ENCODE assay signal across 23 cellular contexts in genomic region chr4:30875659-30876269, GRCh38.
DNase-seq lines count a peak whose midpoint lies in the region; ATAC-seq and TF ChIP-seq lines count a peak whose summit lies in the region.
"Had no signal": no experiment of that assay in that cellular context is flagged by ENCODE, and none has a peak within 500 bp of the region (broad histone marks: within the 10 kb centered on the region; RNA-seq: fewer than 3 reads in every experiment).

No MANE protein-coding gene starts in this region.

- H3K9me3 ChIP-seq in mammary epithelial cell (replicated peaks; ENCODE audit: insufficient read depth, low read length) (no peaks in the 10 kb centered on the region), gastroesophageal sphincter (no peaks in the 10 kb centered on the region), subcutaneous abdominal adipose tissue (ENCODE audit: control insufficient read depth in 5 of 5, low read length in 5 of 5) (no peaks in the 10 kb centered on the region)
- H3K9me3 ChIP-seq: ascending aorta, prostate gland, testis, vagina had no signal

- no peak overlapping the region for H2AFZ ChIP-seq in mammary epithelial cell (ENCODE audit: low read depth, low read length)

- no peak for TF ChIP-seq POLR2A in gastroesophageal sphincter (IDR thresholded peaks at IDR 0.05)

- H3K9ac ChIP-seq in mammary epithelial cell (ENCODE audit: insufficient read depth, low read length) (no peak overlapping the region), subcutaneous abdominal adipose tissue (ENCODE audit: low read length in 5 of 5) (no peak overlapping the region)
- H3K9ac ChIP-seq: KMS-11 had no signal

- no TSS peak for BruUV-seq in mammary epithelial cell (replicated peaks; lab: Mats Ljungman, UMichigan)

- WGBS in mammary epithelial cell (ENCODE audit: low coverage, missing lambda C conversion rate) = 85% methylated on average over 3 of the region's 3 CpGs
- WGBS in gastroesophageal sphincter (ENCODE audit: low coverage in 1 of 2), 2 donors = 15 to 21% methylated on average over 3 of the region's 3 CpGs

- H3K27me3 ChIP-seq in mammary epithelial cell (ENCODE audit: insufficient read depth, low read length) (no peaks in the 10 kb centered on the region), gastroesophageal sphincter (no peaks in the 10 kb centered on the region), subcutaneous abdominal adipose tissue (ENCODE audit: control insufficient read depth in 5 of 5, insufficient read depth in 4 of 5, low read length in 5 of 5) (no peaks in the 10 kb centered on the region)
- H3K27me3 ChIP-seq: ascending aorta, heart right ventricle, testis, vagina had no signal

- CTCF ChIA-PET in mammary epithelial cell (lab: Charles Lee; ENCODE audit: low non-redundant PET) = no interaction called here

- no peaks in the 10 kb centered on the region for H4K20me1 ChIP-seq in mammary epithelial cell (ENCODE audit: insufficient read depth, low read length)

- no peak overlapping the region for H3K4me3 ChIP-seq in mammary epithelial cell (replicated peaks in 1 of 3; ENCODE audit: insufficient read depth in 1 of 3, low read depth in 2 of 3, low read length in 3 of 3)
- H3K4me3 ChIP-seq in gastroesophageal sphincter = no peak overlapping the region
- H3K4me3 ChIP-seq in subcutaneous abdominal adipose tissue (ENCODE audit: low read depth in 1 of 5, low read length in 5 of 5) = no peak overlapping the region
- H3K4me3 ChIP-seq: ascending aorta, heart right ventricle, prostate gland, skin epidermis, testis, vagina had no signal

- in situ Hi-C loops in mammary epithelial cell (cut with MboI; ENCODE audit: low sequenced_read_pairs in 2 of 2) = no loop called here

- DNase-seq in LHCN-M2 (ENCODE audit: low read depth) (peak; percentile 56), mammary epithelial cell (peak; percentile 43), D341Med (ENCODE audit: low spot score) (no peak), dedifferentiated amniotic fluid mesenchymal stem cell (ENCODE audit: extremely low spot score) (no peak)
- DNase-seq: activated CD4-positive, alpha-beta T cell treated with anti-CD3 and anti-CD28 coated beads for 4 hours; CD4-positive, alpha-beta memory T cell; effector CD8-positive, alpha-beta T cell; GDM1; heart right ventricle; NCI-H187; SIG-M5; stimulated activated CD4-positive, alpha-beta T cell treated with anti-CD3 and anti-CD28 coated beads, Interleukin-2, amount 100 ng/mL, for 24 hours; T-helper 17 cell; testis had no signal

- H3K27ac ChIP-seq in mammary epithelial cell (ENCODE audit: insufficient read depth, low read depth, low read length) (no peak overlapping the region), gastroesophageal sphincter (peak overlapping the region in 3 of 4 donors; percentile 39 to 55 (median 50)), subcutaneous abdominal adipose tissue (ENCODE audit: low read depth, low read length) (peak overlapping the region; percentile 19)
- H3K27ac ChIP-seq: heart right ventricle, KMS-11, prostate gland, skin epidermis, testis, vagina had no signal

- H3K36me3 ChIP-seq in mammary epithelial cell (ENCODE audit: insufficient read depth, low read length) = no peaks in the 10 kb centered on the region
- H3K36me3 ChIP-seq in gastroesophageal sphincter = no peaks in the 10 kb centered on the region
- no peaks in the 10 kb centered on the region for H3K36me3 ChIP-seq in subcutaneous abdominal adipose tissue (ENCODE audit: control insufficient read depth in 5 of 5, insufficient read depth in 5 of 5, low read length in 5 of 5)
- H3K36me3 ChIP-seq: ascending aorta, heart right ventricle, prostate gland, vagina had no signal

- H3K4me2 ChIP-seq in mammary epithelial cell (ENCODE audit: insufficient read depth, low read depth, low read length) = no peak overlapping the region
- H3K4me2 ChIP-seq: KMS-11 had no signal

- intact Hi-C loops in mammary epithelial cell (cut with micrococcal nuclease) = no loop called here

- no peaks in the 10 kb centered on the region for H3K79me2 ChIP-seq in mammary epithelial cell (ENCODE audit: insufficient read depth, low read length)

- TF ChIP-seq CTCF in mammary epithelial cell (conservative IDR thresholded peaks at IDR 0.05 in 1 of 2, IDR thresholded peaks at IDR 0.05 in 1 of 2; ENCODE audit: extremely low read depth in 1 of 2, insufficient read depth in 1 of 2, low read depth in 1 of 2, low read length in 2 of 2) = no peak
- TF ChIP-seq CTCF in gastroesophageal sphincter (IDR thresholded peaks at IDR 0.05) = no peak

- no peak for TF ChIP-seq EP300 in gastroesophageal sphincter (IDR thresholded peaks at IDR 0.05)

- dilution Hi-C loops in mammary epithelial cell (cut with HindIII; ENCODE audit: low sequenced_read_pairs) = no loop called here

- no peaks in the 10 kb centered on the region for H3K4me1 ChIP-seq in mammary epithelial cell (ENCODE audit: insufficient read depth, low read length)
- peaks cover 0 to 25% (median 0%) of the 10 kb centered on the region in 3 donors for H3K4me1 ChIP-seq in gastroesophageal sphincter
- H3K4me1 ChIP-seq in subcutaneous abdominal adipose tissue (ENCODE audit: control insufficient read depth in 5 of 5, insufficient read depth in 5 of 5, low read length in 5 of 5) = peaks cover 0 to 7% (median 0%) of the 10 kb centered on the region in 5 donors
- H3K4me1 ChIP-seq: prostate gland, testis, vagina had no signal

- ATAC-seq in gastroesophageal sphincter (no peak), HG02588 (IDR thresholded peaks at IDR 0.05; ENCODE audit: unreplicated experiment) (no peak)
- ATAC-seq: heart right ventricle; stimulated activated memory B cell treated with anti-CD40 and anti-IgM and Interleukin-4, amounts not matched to agents 10 μg/mL and 1 μg/mL and 100 μg/mL, for 72 hours; T-helper 17 cell had no signal

Comparison
In these comparisons a context has a peak if more than half of its experiments do, and no peak if none do; other contexts are left out.
1. DNase-seq: peak in LHCN-M2 (single experiment) and mammary epithelial cell (single experiment); none in D341Med (single experiment) and dedifferentiated amniotic fluid mesenchymal stem cell (single experiment).